In the genomic region with DNA sequence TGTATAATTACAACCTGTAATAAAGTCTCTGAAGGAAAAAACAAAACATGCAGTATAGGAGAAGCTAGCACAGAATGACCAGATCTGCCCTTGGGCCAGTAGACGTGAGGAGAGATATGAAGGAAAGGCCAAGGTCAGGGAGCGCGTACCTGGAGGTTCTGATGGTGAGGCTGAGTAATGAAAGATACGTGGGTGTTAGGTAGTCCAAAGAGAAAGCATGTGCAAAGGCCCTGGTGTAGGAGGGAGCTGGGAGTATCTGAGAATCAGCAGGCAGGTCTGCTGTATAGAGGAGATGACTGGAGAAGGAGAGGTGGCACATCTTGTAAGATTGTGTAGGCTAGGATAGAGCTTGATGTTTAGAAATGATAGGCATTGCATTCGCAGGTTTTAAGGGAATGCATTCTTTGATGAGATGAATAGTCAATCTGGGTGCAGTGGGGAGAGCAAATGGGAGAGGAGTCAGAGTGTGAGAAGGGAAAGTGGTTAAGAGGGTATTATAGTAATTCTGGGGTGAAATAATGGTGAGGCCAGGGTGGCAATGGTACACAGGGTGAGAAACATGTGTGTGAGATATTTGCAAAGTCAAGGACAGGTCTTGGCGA, we compare ENCODE assay signal across 1 cellular context.
A peak's percentile ranks its signal among the peaks of the same experiment; 100 is the strongest.
TF ChIP-seq lines count a peak whose summit lies in the region.

No MANE protein-coding gene starts in this region.

TF ChIP-seq in HepG2, 621 proteins besides CTCF, POLR2A, EP300 and RAD21 (continued from another document):
- TF ChIP-seq PRDM10 (CRISPR knock-in tag; IDR thresholded peaks at IDR 0.05; ENCODE audit: low read depth) (no peak), ZNF775 (CRISPR knock-in tag; IDR thresholded peaks at IDR 0.05; ENCODE audit: borderline replicate concordance) (0 out of 2 replicates have a peak, but pooled peaks have one; percentile 19), TRAFD1 (CRISPR knock-in tag; IDR thresholded peaks at IDR 0.05; ENCODE audit: borderline replicate concordance) (0 out of 2 replicates have a peak, but pooled peaks have one; percentile 44), YEATS2 (CRISPR knock-in tag; IDR thresholded peaks at IDR 0.05; ENCODE audit: borderline replicate concordance) (no peak), ZNF615 (CRISPR knock-in tag; IDR thresholded peaks at IDR 0.05; ENCODE audit: borderline replicate concordance) (peak; percentile 79; the same call in 1 of the 2 replicates), MAZ (IDR thresholded peaks at IDR 0.05; ENCODE audit: borderline replicate concordance, low read depth, low read length) (no peak), MAZ (CRISPR knock-in tag; IDR thresholded peaks at IDR 0.05; ENCODE audit: low read depth) (no peak), NFE2 (CRISPR knock-in tag; IDR thresholded peaks at IDR 0.05) (no peak), ZMYM2 (CRISPR knock-in tag; IDR thresholded peaks at IDR 0.05) (peak; percentile 25; the same call in 1 of the 2 replicates), ZNF281 (CRISPR knock-in tag; IDR thresholded peaks at IDR 0.05; ENCODE audit: borderline replicate concordance) (0 out of 2 replicates have a peak, but pooled peaks have one; percentile 9), DNMT1 (CRISPR knock-in tag; IDR thresholded peaks at IDR 0.05) (0 out of 2 replicates have a peak, but pooled peaks have one; percentile 53), ZNF552 (CRISPR knock-in tag; IDR thresholded peaks at IDR 0.05; ENCODE audit: borderline replicate concordance) (no peak), CHD4 (IDR thresholded peaks at IDR 0.05; ENCODE audit: borderline replicate concordance, low read length) (0 out of 2 replicates have a peak, but pooled peaks have one; percentile 86), RCOR2 (CRISPR knock-in tag; IDR thresholded peaks at IDR 0.05) (peak; percentile 79; the same call in 1 of the 2 replicates), ZNF644 (CRISPR knock-in tag; IDR thresholded peaks at IDR 0.05; ENCODE audit: low read depth) (0 out of 2 replicates have a peak, but pooled peaks have one; percentile 23), ZNF282 (IDR thresholded peaks at IDR 0.05; ENCODE audit: partially characterized antibody) (no peak), ZNF598 (CRISPR knock-in tag; IDR thresholded peaks at IDR 0.05; ENCODE audit: borderline replicate concordance) (0 out of 2 replicates have a peak, but pooled peaks have one; percentile 41), ZMYM3 (CRISPR knock-in tag; IDR thresholded peaks at IDR 0.05) (peak; percentile 93), BORCS8-MEF2B (CRISPR knock-in tag; IDR thresholded peaks at IDR 0.05) (peak; percentile 39), ZC3H4 (CRISPR knock-in tag; IDR thresholded peaks at IDR 0.05; ENCODE audit: borderline replicate concordance) (peak; percentile 87; the same call in 1 of the 2 replicates), ZNF143 (CRISPR knock-in tag; IDR thresholded peaks at IDR 0.05) (0 out of 2 replicates have a peak, but pooled peaks have one; percentile 14), TEAD3 (CRISPR knock-in tag; optimal IDR thresholded peaks at IDR 0.05; ENCODE audit: borderline replicate concordance) (peak; percentile 70), ADNP (CRISPR knock-in tag; IDR thresholded peaks at IDR 0.05) (peak; percentile 58; the same call in 1 of the 2 replicates), ZNF367 (CRISPR knock-in tag; IDR thresholded peaks at IDR 0.05; ENCODE audit: borderline replicate concordance) (no peak), CHD2 (IDR thresholded peaks at IDR 0.05; ENCODE audit: low read depth, low read length) (no peak), JUNB (CRISPR knock-in tag; IDR thresholded peaks at IDR 0.05; ENCODE audit: borderline replicate concordance) (peak; percentile 72)
- TF ChIP-seq, protein P1, sequence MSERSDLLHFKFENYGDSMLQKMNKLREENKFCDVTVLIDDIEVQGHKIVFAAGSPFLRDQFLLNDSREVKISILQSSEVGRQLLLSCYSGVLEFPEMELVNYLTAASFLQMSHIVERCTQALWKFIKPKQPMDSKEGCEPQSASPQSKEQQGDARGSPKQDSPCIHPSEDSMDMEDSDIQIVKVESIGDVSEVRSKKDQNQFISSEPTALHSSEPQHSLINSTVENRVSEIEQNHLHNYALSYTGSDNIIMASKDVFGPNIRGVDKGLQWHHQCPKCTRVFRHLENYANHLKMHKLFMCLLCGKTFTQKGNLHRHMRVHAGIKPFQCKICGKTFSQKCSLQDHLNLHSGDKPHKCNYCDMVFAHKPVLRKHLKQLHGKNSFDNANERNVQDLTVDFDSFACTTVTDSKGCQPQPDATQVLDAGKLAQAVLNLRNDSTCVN (CRISPR knock-in tag; IDR thresholded peaks at IDR 0.05; ENCODE audit: borderline replicate concordance) = peak; percentile 41; the same call in 1 of the 2 replicates
- TF ChIP-seq, protein P2, sequence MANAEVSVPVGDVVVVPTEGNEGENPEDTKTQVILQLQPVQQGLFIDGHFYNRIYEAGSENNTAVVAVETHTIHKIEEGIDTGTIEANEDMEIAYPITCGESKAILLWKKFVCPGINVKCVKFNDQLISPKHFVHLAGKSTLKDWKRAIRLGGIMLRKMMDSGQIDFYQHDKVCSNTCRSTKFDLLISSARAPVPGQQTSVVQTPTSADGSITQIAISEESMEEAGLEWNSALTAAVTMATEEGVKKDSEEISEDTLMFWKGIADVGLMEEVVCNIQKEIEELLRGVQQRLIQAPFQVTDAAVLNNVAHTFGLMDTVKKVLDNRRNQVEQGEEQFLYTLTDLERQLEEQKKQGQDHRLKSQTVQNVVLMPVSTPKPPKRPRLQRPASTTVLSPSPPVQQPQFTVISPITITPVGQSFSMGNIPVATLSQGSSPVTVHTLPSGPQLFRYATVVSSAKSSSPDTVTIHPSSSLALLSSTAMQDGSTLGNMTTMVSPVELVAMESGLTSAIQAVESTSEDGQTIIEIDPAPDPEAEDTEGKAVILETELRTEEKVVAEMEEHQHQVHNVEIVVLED (CRISPR knock-in tag; IDR thresholded peaks at IDR 0.05; ENCODE audit: borderline replicate concordance) = peak; percentile 32; the same call in 1 of the 2 replicates
- TF ChIP-seq, protein P3, sequence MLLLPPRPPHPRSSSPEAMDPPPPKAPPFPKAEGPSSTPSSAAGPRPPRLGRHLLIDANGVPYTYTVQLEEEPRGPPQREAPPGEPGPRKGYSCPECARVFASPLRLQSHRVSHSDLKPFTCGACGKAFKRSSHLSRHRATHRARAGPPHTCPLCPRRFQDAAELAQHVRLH (CRISPR knock-in tag; IDR thresholded peaks at IDR 0.05; ENCODE audit: borderline replicate concordance, low read depth) = peak; percentile 6; the same call in 1 of the 2 replicates
- TF ChIP-seq, protein P4, sequence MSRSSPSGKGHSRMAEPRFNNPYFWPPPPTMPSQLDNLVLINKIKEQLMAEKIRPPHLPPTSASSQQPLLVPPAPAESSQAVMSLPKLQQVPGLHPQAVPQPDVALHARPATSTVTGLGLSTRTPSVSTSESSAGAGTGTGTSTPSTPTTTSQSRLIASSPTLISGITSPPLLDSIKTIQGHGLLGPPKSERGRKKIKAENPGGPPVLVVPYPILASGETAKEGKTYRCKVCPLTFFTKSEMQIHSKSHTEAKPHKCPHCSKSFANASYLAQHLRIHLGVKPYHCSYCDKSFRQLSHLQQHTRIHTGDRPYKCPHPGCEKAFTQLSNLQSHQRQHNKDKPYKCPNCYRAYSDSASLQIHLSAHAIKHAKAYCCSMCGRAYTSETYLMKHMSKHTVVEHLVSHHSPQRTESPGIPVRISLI (CRISPR knock-in tag; IDR thresholded peaks at IDR 0.05; ENCODE audit: borderline replicate concordance) = 0 out of 2 replicates have a peak, but pooled peaks have one; percentile 11
